Comparison of ENCODE assay signal across 1 cellular context in genomic region chr6:159127701-159128100, GRCh38.
TF ChIP-seq lines count a peak whose summit lies in the region.

No MANE protein-coding gene starts in this region.

TF ChIP-seq in H1, 55 proteins besides CTCF, POLR2A, EP300 and RAD21:
- TF ChIP-seq BCL11A (IDR thresholded peaks at IDR 0.05; ENCODE audit: low read depth in 2 of 2, low read length in 2 of 2) (no peak), FOSL1 (IDR thresholded peaks at IDR 0.05; ENCODE audit: insufficient read depth, low read depth, low read length) (no peak), TBP (IDR thresholded peaks at IDR 0.05; ENCODE audit: low read depth, low read length) (no peak)
